In genomic region chr3:55724851-55725250, GRCh38 we compare ENCODE assay signal across 17 cellular contexts.
DNase-seq lines count a peak whose midpoint lies in the region; ATAC-seq, FAIRE-seq and TF ChIP-seq lines count a peak whose summit lies in the region.
"Had no signal": no experiment of that assay in that cellular context is flagged by ENCODE, and none has a peak within 500 bp of the region (broad histone marks: within the 10 kb centered on the region; RNA-seq: fewer than 3 reads in every experiment).

No MANE protein-coding gene starts in this region.

- no peaks in the 10 kb centered on the region for H4K20me1 ChIP-seq in GM12878 (ENCODE audit: control insufficient read depth, insufficient read depth)

- H3K27ac ChIP-seq in GM12878 (ENCODE audit: control insufficient read depth, insufficient read depth), result peak overlapping the region; percentile 60
- H3K27ac ChIP-seq: left lung had no signal

- H3K9ac ChIP-seq in GM12878 (ENCODE audit: control insufficient read depth, insufficient read depth, low read length), result no peak overlapping the region

- TF ChIP-seq POLR2A in GM12878 (IDR thresholded peaks at IDR 0.05; ENCODE audit: low read depth, low read length), result no peak

- no peaks in the 10 kb centered on the region for H3K36me3 ChIP-seq in GM12878 (ENCODE audit: control insufficient read depth in 2 of 2, insufficient read depth in 2 of 2, low read length in 1 of 2)
- H3K36me3 ChIP-seq: left lung had no signal

- peak overlapping the region; percentile 36; the same call in 1 of the 2 replicates for H2AFZ ChIP-seq in GM12878 (ENCODE audit: control insufficient read depth, low read depth, low read length)

- H3K4me1 ChIP-seq in GM12878 (ENCODE audit: control insufficient read depth, insufficient read depth, low read length), result peaks cover 42% of the 10 kb centered on the region
- H3K4me1 ChIP-seq: left lung had no signal

- ATAC-seq in GM18519 (IDR thresholded peaks at IDR 0.05; ENCODE audit: low FRiP score, unreplicated experiment) (peak; percentile 59), GM21360 (IDR thresholded peaks at IDR 0.05; ENCODE audit: unreplicated experiment) (peak; percentile 42), HG03039 (IDR thresholded peaks at IDR 0.05; ENCODE audit: unreplicated experiment) (peak; percentile 61), GM12878 (peak; percentile 31; the same call in 2 of the 3 replicates)
- ATAC-seq: left lung, Panc1 had no signal

- 0 out of 4 replicates have a peak, but pooled peaks cover 0 to 1% of the 10 kb centered on the region in 2 experiments for H3K27me3 ChIP-seq in GM12878 (replicated peaks in 1 of 2; ENCODE audit: control insufficient read depth in 2 of 2, insufficient read depth in 2 of 2, low read length in 1 of 2)

- intact Hi-C loops in GM12878 (cut with micrococcal nuclease; ENCODE audit: unreplicated experiment), result loop anchor here (5.0 to 10.0 kb wide), 3 partner anchors 103 to 870 kb away; no protein-coding TSS in a partner anchor

- 11% methylated on average over 2 of the region's 2 CpGs for WGBS in GM12878 (ENCODE audit: insufficient coverage, insufficient replicate concordance, low lambda C conversion rate, missing lambda C conversion rate)

- no peak overlapping the region for H3K4me3 ChIP-seq in GM12878
- H3K4me3 ChIP-seq: left lung had no signal

- H3K79me2 ChIP-seq in GM12878 (ENCODE audit: control insufficient read depth, insufficient read depth, low read length), result no peaks in the 10 kb centered on the region

- peak overlapping the region; percentile 74 for H3K4me2 ChIP-seq in GM12878 (ENCODE audit: control insufficient read depth, insufficient read depth)

- SMC1A ChIA-PET in GM12878 (lab: Charles Lee; ENCODE audit: uncharacterized antibody, unreplicated experiment), result interaction anchor here (1.0 kb wide), 2 partner anchors 22 to 63 kb away, joined by 3 read pairs; no protein-coding TSS in a partner anchor

- FAIRE-seq in GM12878 (lab: Jason Lieb, UNC) (peak; percentile 66), frontal cortex (lab: Jason Lieb, UNC) (no peak), GM19239 (lab: Jason Lieb, UNC) (no peak)
- FAIRE-seq: endothelial cell of umbilical vein had no signal

- in situ Hi-C loops in GM12878 (cut with MboI), result loop anchor here (5.0 to 10.0 kb wide), 2 partner anchors 243 to 870 kb away; no protein-coding TSS in a partner anchor

- no peak for TF ChIP-seq RAD21 in GM12878 (IDR thresholded peaks at IDR 0.05; ENCODE audit: insufficient read depth, low read depth, low read length)

- peak; percentile 37 for DNase-seq in GM12878 (ENCODE audit: low read depth, low spot score)
- DNase-seq in frontal cortex (ENCODE audit: low spot score in 2 of 2), result no peak
- no peak for DNase-seq in GM19239 (ENCODE audit: insufficient read length, low spot score)
- DNase-seq in CD1c-positive myeloid dendritic cell (ENCODE audit: extremely low spot score), result no peak
- DNase-seq in activated CD4-positive, alpha-beta T cell treated with anti-CD3 and anti-CD28 coated beads, Interleukin-2, amount 50 U/mL, for 1 hour, result no peak
- DNase-seq: activated CD4-positive, alpha-beta memory T cell treated with anti-CD3 and anti-CD28 coated beads for 36 hours; activated naive CD4-positive, alpha-beta T cell treated with anti-CD3 and anti-CD28 coated beads, Interleukin-2, amount 10 ng/mL, durations not matched to agents 7 days and 5 days; CD4-positive, CD25-positive, alpha-beta regulatory T cell; GOT3; left lung; substantia nigra; T-helper 2 cell had no signal

- CTCF ChIA-PET in GM12878 (lab: Yijun Ruan, JAX), result interaction anchor here (1.2 to 3.5 kb wide), 2 partner anchors 8 to 218 kb away, joined by 3 to 10 read pairs; no protein-coding TSS in a partner anchor

- BruUV-seq in GM12878 (replicated peaks; lab: Mats Ljungman, UMichigan), result no TSS peak

- POLR2A ChIA-PET in GM12878 (lab: Charles Lee), result no interaction called here

- RAD21 ChIA-PET in GM12878 (lab: Charles Lee; ENCODE audit: unreplicated experiment), result no interaction called here

- TF ChIP-seq CTCF in GM12878 (IDR thresholded peaks at IDR 0.05 in 2 of 3, conservative IDR thresholded peaks at IDR 0.05 in 1 of 3; ENCODE audit: control insufficient read depth in 2 of 3, extremely low read depth in 1 of 3, insufficient read depth in 1 of 3, low read depth in 3 of 3, low read length in 3 of 3), result no peak

- TF ChIP-seq EP300 in GM12878 (IDR thresholded peaks at IDR 0.05; ENCODE audit: borderline replicate concordance in 1 of 2, control insufficient read depth in 1 of 2, low read depth in 2 of 2, low read length in 2 of 2), result no peak

- H3K9me3 ChIP-seq in GM12878 (replicated peaks; ENCODE audit: control insufficient read depth, insufficient read depth, low read length), result no peaks in the 10 kb centered on the region
- H3K9me3 ChIP-seq: left lung had no signal

TF ChIP-seq in GM12878, 131 proteins besides CTCF, POLR2A, EP300 and RAD21:
- TF ChIP-seq CREM (IDR thresholded peaks at IDR 0.05; ENCODE audit: low read depth), result no peak
- no peak for TF ChIP-seq TARDBP (IDR thresholded peaks at IDR 0.05; ENCODE audit: borderline replicate concordance)
- TF ChIP-seq POU2F2 (IDR thresholded peaks at IDR 0.05; ENCODE audit: borderline replicate concordance, low read depth, low read length), result peak; percentile 95
- 0 out of 2 replicates have a peak, but pooled peaks have one; percentile 35 for TF ChIP-seq TCF3 (IDR thresholded peaks at IDR 0.05; ENCODE audit: borderline replicate concordance, insufficient read depth, low read depth, low read length)
- 0 out of 2 replicates have a peak, but pooled peaks have one; percentile 50 for TF ChIP-seq MEF2A (IDR thresholded peaks at IDR 0.05; ENCODE audit: insufficient read depth, low read depth, low read length)
- TF ChIP-seq ETV6 (conservative IDR thresholded peaks at IDR 0.05 in 1 of 2, IDR thresholded peaks at IDR 0.05 in 1 of 2; ENCODE audit: borderline replicate concordance in 1 of 2, low read depth in 1 of 2), result no peak
- TF ChIP-seq CBFB (IDR thresholded peaks at IDR 0.05; ENCODE audit: low read depth), result no peak
- no peak for TF ChIP-seq CREB1 (IDR thresholded peaks at IDR 0.05; ENCODE audit: low read depth)
